Comparison of ENCODE assay signal across 15 cellular contexts in the genomic region with DNA sequence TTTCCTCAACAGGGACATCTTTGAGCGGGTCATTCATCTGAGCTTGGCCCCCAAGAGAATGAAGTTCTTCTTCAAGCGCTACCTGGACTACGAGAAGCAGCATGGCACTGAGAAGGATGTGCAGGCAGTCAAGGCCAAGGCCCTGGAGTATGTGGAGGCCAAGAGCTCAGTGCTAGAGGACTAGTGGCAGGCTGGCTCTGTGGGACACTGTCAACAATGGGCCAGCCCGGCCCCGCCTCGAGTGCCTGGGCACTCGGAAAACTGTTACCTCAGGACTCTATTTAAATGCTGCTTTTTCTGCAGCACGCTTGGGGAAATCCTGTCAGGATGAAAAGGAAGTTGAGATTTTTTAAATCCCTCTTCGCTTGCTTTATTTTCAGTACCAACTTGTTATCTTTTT. TPM values are rescaled to one million over a fixed set of nuclear protein-coding genes. Genes with fewer than 3 reads are reported as not detected.
DNase-seq lines count a peak whose midpoint lies in the region; ATAC-seq, FAIRE-seq and TF ChIP-seq lines count a peak whose summit lies in the region.
"Had no signal": no experiment of that assay in that cellular context is flagged by ENCODE, and none has a peak within 500 bp of the region (broad histone marks: within the 10 kb centered on the region; RNA-seq: fewer than 3 reads in every experiment).

No MANE protein-coding gene starts in this region.

- H3K9ac ChIP-seq in Karpas-422 (ENCODE audit: low read length): no peak overlapping the region

- no peaks in the 10 kb centered on the region for H3K9me3 Mint-ChIP-seq in CD8-positive, alpha-beta memory T cell
- no peaks in the 10 kb centered on the region for H3K9me3 Mint-ChIP-seq in activated T-helper 17 cell treated with anti-CD3 and anti-CD28 coated beads, Interleukin-2, amount 50 U/mL, for 72 hours

- H3K36me3 Mint-ChIP-seq in CD8-positive, alpha-beta memory T cell: peaks cover 9 to 90% (median 13%) of the 10 kb centered on the region in 3 donors
- H3K36me3 Mint-ChIP-seq in activated T-helper 17 cell treated with anti-CD3 and anti-CD28 coated beads, Interleukin-2, amount 50 U/mL, for 72 hours (ENCODE audit: low read depth): peaks cover 100% of the 10 kb centered on the region

- POLR2A ChIA-PET in CD8-positive, alpha-beta memory T cell (lab: Charles Lee): no interaction called here

- H4K20me1 ChIP-seq in Karpas-422 (ENCODE audit: insufficient read depth, low read depth, low read length): no peaks in the 10 kb centered on the region

- TF ChIP-seq CTCF in lower lobe of right lung (IDR thresholded peaks at IDR 0.05) (no peak), stomach (IDR thresholded peaks at IDR 0.05) (no peak)

- 82 to 89% (median 86%) methylated on average over 8 to 9 of the region's 9 CpGs for WGBS in stomach, 5 donors

- TF ChIP-seq EP300 in stomach (IDR thresholded peaks at IDR 0.05): no peak

- H3K27ac Mint-ChIP-seq in CD8-positive, alpha-beta memory T cell: peak overlapping the region in 6 of 8 donors; percentile 27 to 77 (median 48)
- peak overlapping the region; percentile 61 for H3K27ac Mint-ChIP-seq in activated T-helper 17 cell treated with anti-CD3 and anti-CD28 coated beads, Interleukin-2, amount 50 U/mL, for 72 hours

- no peak for ATAC-seq in activated T-helper 17 cell treated with anti-CD3 and anti-CD28 coated beads, Interleukin-2, amount 50 U/mL, for 72 hours (replicated peaks)
- ATAC-seq in lower lobe of right lung: no peak

- no peak for FAIRE-seq in frontal cortex (lab: Jason Lieb, UNC)

- H3K27ac ChIP-seq in CD8-positive, alpha-beta memory T cell (ENCODE audit: low read depth, low read length): no peak overlapping the region
- peak overlapping the region; percentile 72 for H3K27ac ChIP-seq in lower lobe of right lung
- H3K27ac ChIP-seq in stomach: peak overlapping the region in 4 of 5 donors; percentile 75 to 90 (median 86)
- no peak overlapping the region for H3K27ac ChIP-seq in Karpas-422 (ENCODE audit: low read length)
- H3K27ac ChIP-seq: SK-N-MC had no signal

- no peaks in the 10 kb centered on the region for H3K27me3 ChIP-seq in CD8-positive, alpha-beta memory T cell (ENCODE audit: insufficient read depth, low read length, poor library complexity, severe bottlenecking)
- no peaks in the 10 kb centered on the region for H3K27me3 ChIP-seq in lower lobe of right lung (ENCODE audit: low read depth)
- H3K27me3 ChIP-seq in stomach: no peaks in the 10 kb centered on the region
- no peaks in the 10 kb centered on the region for H3K27me3 ChIP-seq in Karpas-422 (ENCODE audit: low read length)

- H3K79me2 ChIP-seq in Karpas-422 (ENCODE audit: low read length): no peaks in the 10 kb centered on the region

- no peak for TF ChIP-seq POLR2A in stomach (IDR thresholded peaks at IDR 0.05)

- DNase-seq in CD8-positive, alpha-beta memory T cell: peak in 1 of 5 donors; percentile 18
- DNase-seq in lower lobe of right lung (no peak), stomach (no peak), Karpas-422 (no peak), nucleus accumbens (lab: John Stamatoyannopoulos, UW) (no peak), activated gamma-delta T cell (lab: John Stamatoyannopoulos, UW) (no peak), frontal cortex (ENCODE audit: low spot score in 2 of 2) (no peak)
- DNase-seq: activated CD8-positive, alpha-beta memory T cell treated with anti-CD3 and anti-CD28 coated beads, Interleukin-2, amount 50 U/mL, for 4 hours; effector memory CD4-positive, alpha-beta T cell; GF-D8; stimulated activated naive CD4-positive, alpha-beta T cell had no signal

- H3K36me3 ChIP-seq in CD8-positive, alpha-beta memory T cell (ENCODE audit: insufficient read depth, low read length): peaks cover 35% of the 10 kb centered on the region
- H3K36me3 ChIP-seq in lower lobe of right lung (peaks cover 100% of the 10 kb centered on the region), stomach (peaks cover 68 to 100% (median 94%) of the 10 kb centered on the region in 4 donors), Karpas-422 (ENCODE audit: insufficient read depth, low read length) (peaks cover 27% of the 10 kb centered on the region)

- no peak overlapping the region for H3K4me2 ChIP-seq in Karpas-422 (ENCODE audit: low read depth, low read length, poor library complexity, severe bottlenecking)

- intact Hi-C loops in lower lobe of right lung (cut with DNase I) (no loop called here), stomach (cut with DNase I; ENCODE audit: low total_unique reads) (no loop called here)

- peaks cover 29 to 53% (median 37%) of the 10 kb centered on the region in 3 donors for H3K4me1 Mint-ChIP-seq in CD8-positive, alpha-beta memory T cell
- peaks cover 20% of the 10 kb centered on the region for H3K4me1 Mint-ChIP-seq in activated T-helper 17 cell treated with anti-CD3 and anti-CD28 coated beads, Interleukin-2, amount 50 U/mL, for 72 hours

- no peaks in the 10 kb centered on the region for H3K27me3 Mint-ChIP-seq in CD8-positive, alpha-beta memory T cell
- no peaks in the 10 kb centered on the region for H3K27me3 Mint-ChIP-seq in activated T-helper 17 cell treated with anti-CD3 and anti-CD28 coated beads, Interleukin-2, amount 50 U/mL, for 72 hours

- H2AFZ ChIP-seq in Karpas-422 (ENCODE audit: low read length): no peak overlapping the region

- no peak overlapping the region for H3K4me3 ChIP-seq in CD8-positive, alpha-beta memory T cell (ENCODE audit: low read length)
- no peak overlapping the region for H3K4me3 ChIP-seq in lower lobe of right lung
- H3K4me3 ChIP-seq in stomach: no peak overlapping the region
- no peak overlapping the region for H3K4me3 ChIP-seq in Karpas-422 (ENCODE audit: low read length)
- H3K4me3 ChIP-seq: SK-N-MC had no signal

- H3K9me2 ChIP-seq in Karpas-422 (replicated peaks; ENCODE audit: insufficient read depth, low read length): no peaks in the 10 kb centered on the region

- CTCF ChIA-PET in CD8-positive, alpha-beta memory T cell (lab: Charles Lee): no interaction called here

- no peaks in the 10 kb centered on the region for H3K9me3 ChIP-seq in CD8-positive, alpha-beta memory T cell (ENCODE audit: low read length)
- H3K9me3 ChIP-seq in lower lobe of right lung (no peaks in the 10 kb centered on the region), stomach (no peaks in the 10 kb centered on the region), Karpas-422 (ENCODE audit: low read length) (no peaks in the 10 kb centered on the region)

- H3K4me3 Mint-ChIP-seq in CD8-positive, alpha-beta memory T cell: peak overlapping the region in 1 of 7 donors; percentile 27
- no peak overlapping the region for H3K4me3 Mint-ChIP-seq in activated T-helper 17 cell treated with anti-CD3 and anti-CD28 coated beads, Interleukin-2, amount 50 U/mL, for 72 hours

- H3K4me1 ChIP-seq in CD8-positive, alpha-beta memory T cell (ENCODE audit: insufficient read depth, low read length): peaks cover 17% of the 10 kb centered on the region
- H3K4me1 ChIP-seq in lower lobe of right lung (peaks cover 66% of the 10 kb centered on the region), stomach (peaks cover 19 to 62% (median 43%) of the 10 kb centered on the region in 4 donors), Karpas-422 (ENCODE audit: low read length) (no peaks in the 10 kb centered on the region)

RNA-seq across cellular contexts. Expression of a gene that starts 6.8 kb away (rescaled TPM):
- 10 to 100 TPM; 20.4 to 22.2 TPM for total RNA-seq in CD8-positive, alpha-beta memory T cell
- polyA plus RNA-seq in CD8-positive, alpha-beta memory T cell: 92.7 TPM
- total RNA-seq in activated T-helper 17 cell treated with anti-CD3 and anti-CD28 coated beads, Interleukin-2, amount 50 U/mL, for 72 hours: 10 to 100 TPM; 18.2 to 26.0 TPM
- 45.0 TPM for total RNA-seq in lower lobe of right lung
- 10 to 100 TPM in 2 of 5 donors, 1 to 10 TPM in 3; 1.8 to 30.1 (median 6.4) TPM for total RNA-seq in stomach
- 10 to 100 TPM in 2 of 3 donors, 1 to 10 TPM in 1; 7.4 to 13.3 (median 12.7) TPM for polyA plus RNA-seq in stomach
- total RNA-seq in Karpas-422 (2014; rRNA removed; shearing (Covaris generic); ENCODE audit: low replicate concordance): 2.6 TPM in 1 of 2 replicates, not detected in the other
- 1.6 TPM for total RNA-seq in frontal cortex

RNA-seq across cellular contexts. Expression of a gene that starts 13.3 kb away (rescaled TPM):
- not detected for total RNA-seq in CD8-positive, alpha-beta memory T cell
- polyA plus RNA-seq in CD8-positive, alpha-beta memory T cell: not detected
- total RNA-seq in activated T-helper 17 cell treated with anti-CD3 and anti-CD28 coated beads, Interleukin-2, amount 50 U/mL, for 72 hours: under 1 TPM in 1 of 2 donors, not detected in 1; 0.11 TPM
- total RNA-seq in lower lobe of right lung (0.15 TPM), stomach (not detected), frontal cortex (not detected)
- not detected for polyA plus RNA-seq in stomach
- total RNA-seq in Karpas-422 (2014; rRNA removed; shearing (Covaris generic); ENCODE audit: low replicate concordance): 0.30 and 0.61 TPM in 2 replicates
- total RNA-seq: liver, omental fat pad had no signal
- polyA plus RNA-seq: liver had no signal

RNA-seq across cellular contexts. Expression of a gene that starts 33.7 kb away (rescaled TPM):
- not detected for total RNA-seq in CD8-positive, alpha-beta memory T cell
- polyA plus RNA-seq in CD8-positive, alpha-beta memory T cell: not detected
- not detected for total RNA-seq in activated T-helper 17 cell treated with anti-CD3 and anti-CD28 coated beads, Interleukin-2, amount 50 U/mL, for 72 hours
- not detected for total RNA-seq in lower lobe of right lung
- not detected for total RNA-seq in stomach
- polyA plus RNA-seq in stomach: not detected
- 0.30 and 0.61 TPM in 2 replicates for total RNA-seq in Karpas-422 (2014; rRNA removed; shearing (Covaris generic); ENCODE audit: low replicate concordance)
- not detected for total RNA-seq in frontal cortex
- total RNA-seq: omental fat pad had no signal
- polyA plus RNA-seq: liver had no signal

RNA-seq across cellular contexts. Expression of a gene that starts 48.1 kb away (rescaled TPM):
- 1 to 10 TPM; 1.5 to 1.6 TPM for total RNA-seq in CD8-positive, alpha-beta memory T cell
- polyA plus RNA-seq in CD8-positive, alpha-beta memory T cell: 0.69 TPM
- 1 to 10 TPM; 2.1 to 3.7 TPM for total RNA-seq in activated T-helper 17 cell treated with anti-CD3 and anti-CD28 coated beads, Interleukin-2, amount 50 U/mL, for 72 hours
- total RNA-seq in lower lobe of right lung (0.95 TPM), stomach (100 to 1,000 TPM in 1 of 5 donors, 1 to 10 TPM in 3, under 1 TPM in 1; 0.89 to 136 (median 3.3) TPM), frontal cortex (25.7 TPM)
- 1 to 10 TPM; 1.2 to 9.5 (median 2.7) TPM for polyA plus RNA-seq in stomach
- total RNA-seq in Karpas-422 (2014; rRNA removed; shearing (Covaris generic); ENCODE audit: low replicate concordance): 0.04 TPM in 1 of 2 replicates, not detected in the other

RNA-seq across cellular contexts. Expression of a gene that starts 48.9 kb away (rescaled TPM):
- 10 to 100 TPM; 88.5 to 91.3 TPM for total RNA-seq in CD8-positive, alpha-beta memory T cell
- polyA plus RNA-seq in CD8-positive, alpha-beta memory T cell: 16.4 TPM
- 10 to 100 TPM; 50.1 to 79.5 TPM for total RNA-seq in activated T-helper 17 cell treated with anti-CD3 and anti-CD28 coated beads, Interleukin-2, amount 50 U/mL, for 72 hours
- total RNA-seq in lower lobe of right lung: 21.6 TPM
- 10 to 100 TPM in 4 of 5 donors, 1 to 10 TPM in 1; 2.3 to 28.0 (median 17.9) TPM for total RNA-seq in stomach
- 10 to 100 TPM in 2 of 3 donors, 1 to 10 TPM in 1; 9.5 to 11.7 (median 10.5) TPM for polyA plus RNA-seq in stomach
- 28.9 and 40.0 TPM in 2 replicates for total RNA-seq in Karpas-422 (2014; rRNA removed; shearing (Covaris generic); ENCODE audit: low replicate concordance)
- 23.6 TPM for total RNA-seq in frontal cortex

Comparison
In these comparisons a context has a peak if more than half of its experiments do, and no peak if none do; other contexts are left out.
1. H3K27ac ChIP-seq: peak in lower lobe of right lung (single experiment) and stomach (4 of 5); none in CD8-positive, alpha-beta memory T cell (single experiment) and Karpas-422 (single experiment).